11 cellular contexts compared by ENCODE assay signal in the genomic region with DNA sequence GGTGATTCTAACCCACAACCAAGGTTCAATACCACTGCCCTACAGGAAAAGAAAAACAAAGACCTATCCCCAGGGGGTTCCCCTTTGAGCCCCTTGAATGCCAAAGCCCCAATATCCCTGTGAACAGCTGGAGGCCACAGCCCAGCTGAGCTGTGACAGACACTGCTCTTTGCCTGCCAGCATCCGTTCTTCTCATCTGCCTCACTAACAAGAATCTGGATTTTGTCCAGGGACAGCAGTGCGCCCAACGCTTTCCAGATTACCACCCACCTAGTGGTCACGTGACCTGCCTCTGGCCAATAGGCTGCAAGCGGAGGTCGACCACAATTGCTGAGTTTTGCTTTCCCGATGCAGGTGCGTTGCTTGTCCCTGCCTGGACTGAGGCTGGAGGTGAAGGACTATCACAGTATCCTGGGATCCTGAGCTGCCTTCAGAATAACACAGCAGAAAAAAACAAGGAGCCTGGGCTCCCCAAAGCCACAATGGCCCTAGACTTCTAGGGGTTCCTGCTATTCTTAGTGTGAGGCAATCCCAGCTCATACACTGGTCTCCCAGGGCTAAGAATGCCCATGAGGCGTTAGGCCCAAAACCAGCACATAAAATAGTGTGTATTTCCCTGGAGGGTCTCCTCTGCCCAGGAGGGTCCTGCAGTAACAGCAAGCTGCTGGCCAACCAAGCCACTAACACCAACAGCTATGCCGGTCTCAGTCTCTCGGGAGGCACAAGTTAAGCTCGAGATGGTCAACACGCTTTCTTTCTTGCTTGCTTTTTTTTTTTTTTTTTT. TPM values are rescaled to one million over a fixed set of nuclear protein-coding genes. Genes with fewer than 3 reads are reported as not detected.
DNase-seq lines count a peak whose midpoint lies in the region; TF ChIP-seq lines count a peak whose summit lies in the region.
"Had no signal": no experiment of that assay in that cellular context is flagged by ENCODE, and none has a peak within 500 bp of the region (broad histone marks: within the 10 kb centered on the region; RNA-seq: fewer than 3 reads in every experiment).

No MANE protein-coding gene starts in this region.

- H3K27ac ChIP-seq in PC-9, result peak overlapping the region; percentile 80

- H3F3A ChIP-seq in PC-9 (ENCODE audit: insufficient read depth, low read depth), result peaks cover 34% of the 10 kb centered on the region

- no peaks in the 10 kb centered on the region for H3K9me2 ChIP-seq in PC-9 (ENCODE audit: insufficient read depth)

- no TSS peak for BruUV-seq in PC-9 (replicated peaks; lab: Mats Ljungman, UMichigan)

- no peaks in the 10 kb centered on the region for H3K9me3 Mint-ChIP-seq in activated CD4-positive, alpha-beta T cell treated with anti-CD3 and anti-CD28 coated beads, Interleukin-2, amount 10 ng/mL, durations not matched to agents 7 days and 5 days
- H3K9me3 Mint-ChIP-seq: activated CD4-positive, alpha-beta T cell treated with anti-CD3 and anti-CD28 coated beads, Interleukin-2, amount 10 ng/mL, durations not matched to agents 24 days and 14 days had no signal

- peaks cover 36% of the 10 kb centered on the region for H3K4me1 ChIP-seq in PC-9 (replicated peaks; ENCODE audit: insufficient read depth)

- H3K4me3 ChIP-seq in PC-9 (no peak overlapping the region), fibroblast of villous mesenchyme (ENCODE audit: low read depth, low read length) (no peak overlapping the region)

- no peaks in the 10 kb centered on the region for H3K27me3 ChIP-seq in PC-9 (ENCODE audit: insufficient read depth, low read depth)

- H2AFZ ChIP-seq in PC-9, result no peak overlapping the region

- no peaks in the 10 kb centered on the region for H3K9me3 ChIP-seq in PC-9 (ENCODE audit: insufficient read depth, low read depth)

- H3K36me3 ChIP-seq in PC-9 (ENCODE audit: low read depth), result no peaks in the 10 kb centered on the region

- H3K4me2 ChIP-seq in PC-9, result peak overlapping the region; percentile 69

- intact Hi-C loops in PC-9 (cut with micrococcal nuclease; ENCODE audit: unreplicated experiment), result loop anchor here (1.0 kb wide), 2 partner anchors 12 to 26 kb away; no protein-coding TSS in a partner anchor

- H3K27me3 Mint-ChIP-seq in activated CD4-positive, alpha-beta T cell treated with anti-CD3 and anti-CD28 coated beads, Interleukin-2, amount 10 ng/mL, durations not matched to agents 7 days and 5 days, result no peaks in the 10 kb centered on the region
- H3K27me3 Mint-ChIP-seq: activated CD4-positive, alpha-beta T cell treated with anti-CD3 and anti-CD28 coated beads, Interleukin-2, amount 10 ng/mL, durations not matched to agents 24 days and 14 days had no signal

- no peak overlapping the region for H3K4me3 Mint-ChIP-seq in activated CD4-positive, alpha-beta T cell treated with anti-CD3 and anti-CD28 coated beads, Interleukin-2, amount 10 ng/mL, durations not matched to agents 7 days and 5 days
- H3K4me3 Mint-ChIP-seq: activated CD4-positive, alpha-beta T cell treated with anti-CD3 and anti-CD28 coated beads, Interleukin-2, amount 10 ng/mL, durations not matched to agents 24 days and 14 days had no signal

- no peaks in the 10 kb centered on the region for H3K79me2 ChIP-seq in PC-9 (ENCODE audit: low read depth)

- CTCF ChIA-PET in PC-9 (lab: Charles Lee), result interaction anchor here (0.6 to 0.7 kb wide), 3 partner anchors 9 to 299 kb away, joined by 3 to 9 read pairs (median 6); no protein-coding TSS in a partner anchor
- CTCF ChIA-PET in activated CD4-positive, alpha-beta T cell treated with anti-CD3 and anti-CD28 coated beads, Interleukin-2, amount 10 ng/mL, durations not matched to agents 7 days and 5 days (lab: Charles Lee), result interaction anchor here (0.8 kb wide), 1 partner anchor 12 kb away, joined by 3 read pairs; no protein-coding TSS in a partner anchor
- CTCF ChIA-PET in HEK293T (lab: Yijun Ruan, JAX), result no interaction called here

- H4K20me1 ChIP-seq in PC-9 (ENCODE audit: insufficient read depth), result no peaks in the 10 kb centered on the region

- POLR2A ChIA-PET in PC-9 (lab: Charles Lee; ENCODE audit: unreplicated experiment), result interaction anchor here (0.6 kb wide), 1 partner anchor 203 kb away, joined by 3 read pairs; no protein-coding TSS in a partner anchor
- POLR2A ChIA-PET in activated CD4-positive, alpha-beta T cell treated with anti-CD3 and anti-CD28 coated beads, Interleukin-2, amount 10 ng/mL, durations not matched to agents 7 days and 5 days (lab: Charles Lee), result interaction anchor here (0.7 kb wide), 1 partner anchor 196 kb away, joined by 3 read pairs; no protein-coding TSS in a partner anchor
- POLR2A ChIA-PET in HEK293T (lab: Yijun Ruan, JAX), result no interaction called here

- peaks cover 53% of the 10 kb centered on the region for H3K36me3 Mint-ChIP-seq in activated CD4-positive, alpha-beta T cell treated with anti-CD3 and anti-CD28 coated beads, Interleukin-2, amount 10 ng/mL, durations not matched to agents 7 days and 5 days (ENCODE audit: low read depth)

- peaks cover 1% of the 10 kb centered on the region for H3K4me1 Mint-ChIP-seq in activated CD4-positive, alpha-beta T cell treated with anti-CD3 and anti-CD28 coated beads, Interleukin-2, amount 10 ng/mL, durations not matched to agents 7 days and 5 days

- DNase-seq in EL (peak; percentile 57), PC-9 (no peak), fibroblast of villous mesenchyme (ENCODE audit: low read depth) (peak; percentile 60), nucleus accumbens (lab: John Stamatoyannopoulos, UW) (peak in 30 of 56 donors; percentile 9 to 65 (median 28)), HEK293T (ENCODE audit: extremely low spot score) (no peak), NCI-H128 (lab: John Stamatoyannopoulos, UW; ENCODE audit: unreplicated experiment) (no peak)
- DNase-seq in activated CD4-positive, alpha-beta T cell treated with anti-CD3 and anti-CD28 coated beads, Interleukin-2, amount 10 ng/mL, durations not matched to agents 7 days and 5 days, result no peak
- DNase-seq in NK-92 treated with Interleukin-12 subunit alpha and Interleukin-12 subunit beta, amount 100 ng/mL, for 24 hours (lab: John Stamatoyannopoulos, UW), result no peak
- DNase-seq: activated CD4-positive, alpha-beta T cell treated with anti-CD3 and anti-CD28 coated beads, Interleukin-2, amount 10 ng/mL, durations not matched to agents 24 days and 14 days; GDM1; GOT3 had no signal

- TF ChIP-seq CTCF in PC-9 (conservative IDR thresholded peaks at IDR 0.05), result no peak
- no peak for TF ChIP-seq CTCF in fibroblast of villous mesenchyme (IDR thresholded peaks at IDR 0.05; ENCODE audit: insufficient read depth, low read depth, low read length)

- no peak overlapping the region for H3K27ac Mint-ChIP-seq in activated CD4-positive, alpha-beta T cell treated with anti-CD3 and anti-CD28 coated beads, Interleukin-2, amount 10 ng/mL, durations not matched to agents 7 days and 5 days
- H3K27ac Mint-ChIP-seq: activated CD4-positive, alpha-beta T cell treated with anti-CD3 and anti-CD28 coated beads, Interleukin-2, amount 10 ng/mL, durations not matched to agents 24 days and 14 days had no signal

TF ChIP-seq in HEK293T, 16 proteins besides CTCF, POLR2A, EP300 and RAD21:
- TF ChIP-seq SUZ12 (IDR thresholded peaks at IDR 0.05), result no peak
- no peak for TF ChIP-seq SP1 (IDR thresholded peaks at IDR 0.05)
- no peak for TF ChIP-seq TARDBP (IDR thresholded peaks at IDR 0.05)
- TF ChIP-seq NFRKB (IDR thresholded peaks at IDR 0.05), result no peak
- no peak for TF ChIP-seq ELF4 (IDR thresholded peaks at IDR 0.05)
- no peak for TF ChIP-seq LEF1 (IDR thresholded peaks at IDR 0.05; ENCODE audit: borderline replicate concordance)
- TF ChIP-seq CTBP1 (IDR thresholded peaks at IDR 0.05; ENCODE audit: borderline replicate concordance), result no peak
- TF ChIP-seq ARNT (IDR thresholded peaks at IDR 0.05), result no peak
- no peak for TF ChIP-seq L3MBTL2 (conservative IDR thresholded peaks at IDR 0.05)
- TF ChIP-seq FOXM1 (IDR thresholded peaks at IDR 0.05; ENCODE audit: borderline replicate concordance), result no peak
- TF ChIP-seq FOXK2 (IDR thresholded peaks at IDR 0.05), result no peak

RNA-seq across cellular contexts. Expression of a gene that starts 13.8 kb away (rescaled TPM):
- total RNA-seq in PC-9 (2021), result 51.7 and 55.1 TPM in 2 replicates
- total RNA-seq in fibroblast of villous mesenchyme, result 4.8 and 5.2 TPM in 2 replicates
- 10 to 100 TPM; 53.6 to 58.7 TPM for total RNA-seq in activated CD4-positive, alpha-beta T cell treated with anti-CD3 and anti-CD28 coated beads, Interleukin-2, amount 10 ng/mL, durations not matched to agents 7 days and 5 days

Comparison
In these comparisons a context has a peak if more than half of its experiments do, and no peak if none do; other contexts are left out.
1. DNase-seq: peak in EL (single experiment), fibroblast of villous mesenchyme (single experiment) and nucleus accumbens (30 of 56); none in PC-9 (0 of 2), activated CD4-positive, alpha-beta T cell treated with anti-CD3 and anti-CD28 coated beads, Interleukin-2, amount 10 ng/mL, durations not matched to agents 7 days and 5 days (single experiment), NK-92 treated with Interleukin-12 subunit alpha and Interleukin-12 subunit beta, amount 100 ng/mL, for 24 hours (single experiment), HEK293T (single experiment) and NCI-H128 (single experiment).